In genomic region chr7:102416406-102416805, GRCh38 we compare ENCODE assay signal across 18 cellular contexts. TPM values are rescaled to one million over a fixed set of nuclear protein-coding genes. Genes with fewer than 3 reads are reported as not detected.
DNase-seq lines count a peak whose midpoint lies in the region; ATAC-seq and TF ChIP-seq lines count a peak whose summit lies in the region.
"Had no signal": no experiment of that assay in that cellular context is flagged by ENCODE, and none has a peak within 500 bp of the region (broad histone marks: within the 10 kb centered on the region; RNA-seq: fewer than 3 reads in every experiment).

No MANE protein-coding gene starts in this region.

- peaks cover 51% of the 10 kb centered on the region for H3K36me3 Mint-ChIP-seq in activated CD4-positive, alpha-beta T cell treated with anti-CD3 and anti-CD28 coated beads, Interleukin-2, amount 10 ng/mL, durations not matched to agents 24 days and 14 days (ENCODE audit: low read depth)
- peaks cover 49% of the 10 kb centered on the region for H3K36me3 Mint-ChIP-seq in activated naive CD8-positive, alpha-beta T cell treated with anti-CD3 and anti-CD28 coated beads for 36 hours

- peaks cover 57% of the 10 kb centered on the region for H3K4me1 Mint-ChIP-seq in activated CD4-positive, alpha-beta T cell treated with anti-CD3 and anti-CD28 coated beads, Interleukin-2, amount 10 ng/mL, durations not matched to agents 24 days and 14 days
- H3K4me1 Mint-ChIP-seq in activated naive CD8-positive, alpha-beta T cell treated with anti-CD3 and anti-CD28 coated beads for 36 hours = peaks cover 58% of the 10 kb centered on the region

- no peak overlapping the region for H2AFZ ChIP-seq in OCI-LY1 (ENCODE audit: low read length)
- H2AFZ ChIP-seq in parathyroid adenoma = peak overlapping the region; percentile 63
- H2AFZ ChIP-seq: GM23338 had no signal

- H3K4me2 ChIP-seq in OCI-LY1 (ENCODE audit: low read length) = peak overlapping the region; percentile 18; the same call in 1 of the 2 replicates
- peak overlapping the region; percentile 62 for H3K4me2 ChIP-seq in parathyroid adenoma (ENCODE audit: low read length)
- H3K4me2 ChIP-seq: GM23338 had no signal

- H4K20me1 ChIP-seq in OCI-LY1 (ENCODE audit: insufficient read depth, low read length) = no peaks in the 10 kb centered on the region

- H3K4me3 Mint-ChIP-seq in activated CD4-positive, alpha-beta T cell treated with anti-CD3 and anti-CD28 coated beads, Interleukin-2, amount 10 ng/mL, durations not matched to agents 24 days and 14 days = peak overlapping the region; percentile 80
- H3K4me3 Mint-ChIP-seq in activated naive CD8-positive, alpha-beta T cell treated with anti-CD3 and anti-CD28 coated beads for 36 hours = peak overlapping the region; percentile 64
- H3K4me3 Mint-ChIP-seq: CD14-positive monocyte, GM23338 had no signal

- H3K9me3 ChIP-seq in OCI-LY1 (ENCODE audit: low read length) (no peaks in the 10 kb centered on the region), parathyroid adenoma (ENCODE audit: control insufficient read depth, low read length) (no peaks in the 10 kb centered on the region)
- H3K9me3 ChIP-seq: mucosa of descending colon, ovary, uterus had no signal

- no peak for DNase-seq in activated CD4-positive, alpha-beta T cell treated with anti-CD3 and anti-CD28 coated beads, Interleukin-2, amount 10 ng/mL, durations not matched to agents 24 days and 14 days
- DNase-seq in activated CD4-positive, alpha-beta T cell treated with anti-CD3 and anti-CD28 coated beads, Interleukin-2, amount 50 U/mL, for 48 hours = no peak
- no peak for DNase-seq in activated naive CD8-positive, alpha-beta T cell treated with anti-CD3 and anti-CD28 coated beads for 36 hours
- DNase-seq in stimulated activated naive CD4-positive, alpha-beta T cell treated with Interleukin-2 at 50 U/mL for 16 hours (lab: John Stamatoyannopoulos, UW) = no peak
- DNase-seq: hippocampal formation, KG1, NCI-H1105, NCI-H82, ovary, RPMI8226, uterus had no signal

- peaks cover 5% of the 10 kb centered on the region; the same call in 1 of the 2 replicates for H3F3A ChIP-seq in OCI-LY1 (ENCODE audit: insufficient read depth, low read length)

- peak overlapping the region; percentile 97 for H3K27ac Mint-ChIP-seq in activated CD4-positive, alpha-beta T cell treated with anti-CD3 and anti-CD28 coated beads, Interleukin-2, amount 10 ng/mL, durations not matched to agents 24 days and 14 days
- peak overlapping the region; percentile 98 for H3K27ac Mint-ChIP-seq in activated naive CD8-positive, alpha-beta T cell treated with anti-CD3 and anti-CD28 coated beads for 36 hours
- H3K27ac Mint-ChIP-seq: GM23338 had no signal

- H3K4me1 ChIP-seq in OCI-LY1 (ENCODE audit: insufficient read depth, low read length, severe bottlenecking) (peaks cover 63% of the 10 kb centered on the region), parathyroid adenoma (peaks cover 51% of the 10 kb centered on the region)
- H3K4me1 ChIP-seq: uterus had no signal

- H3K27me3 ChIP-seq in OCI-LY1 (ENCODE audit: insufficient read depth, low read length) (no peaks in the 10 kb centered on the region), parathyroid adenoma (ENCODE audit: control insufficient read depth, insufficient read depth, low read length) (no peaks in the 10 kb centered on the region)
- H3K27me3 ChIP-seq: ovary, uterus had no signal

- intact Hi-C loops in activated CD4-positive, alpha-beta T cell treated with anti-CD3 and anti-CD28 coated beads, Interleukin-2, amount 10 ng/mL, durations not matched to agents 24 days and 14 days (cut with micrococcal nuclease) = no loop called here

- H3K27ac ChIP-seq in OCI-LY1 (ENCODE audit: low read depth, low read length, poor library complexity, severe bottlenecking) (peak overlapping the region; percentile 91), parathyroid adenoma (peak overlapping the region; percentile 87)
- H3K27ac ChIP-seq: ovary, uterus had no signal

- H3K36me3 ChIP-seq in OCI-LY1 (ENCODE audit: insufficient read depth, low read length) = peaks cover 91% of the 10 kb centered on the region
- no peaks in the 10 kb centered on the region for H3K36me3 ChIP-seq in parathyroid adenoma (ENCODE audit: control insufficient read depth, insufficient read depth, low read length)
- H3K36me3 ChIP-seq: ovary, uterus had no signal

- H3K27me3 Mint-ChIP-seq in activated CD4-positive, alpha-beta T cell treated with anti-CD3 and anti-CD28 coated beads, Interleukin-2, amount 10 ng/mL, durations not matched to agents 24 days and 14 days = no peaks in the 10 kb centered on the region
- no peaks in the 10 kb centered on the region for H3K27me3 Mint-ChIP-seq in activated naive CD8-positive, alpha-beta T cell treated with anti-CD3 and anti-CD28 coated beads for 36 hours

- ATAC-seq in HG03196 (IDR thresholded peaks at IDR 0.05; ENCODE audit: unreplicated experiment) = no peak
- no peak for ATAC-seq in GM21447 (IDR thresholded peaks at IDR 0.05; ENCODE audit: unreplicated experiment)
- ATAC-seq: GM23338 had no signal

- H3K9ac ChIP-seq in OCI-LY1 (ENCODE audit: low read length) (peak overlapping the region; percentile 35; the same call in 1 of the 2 replicates), parathyroid adenoma (no peak overlapping the region)

- no peaks in the 10 kb centered on the region for H3K9me3 Mint-ChIP-seq in activated CD4-positive, alpha-beta T cell treated with anti-CD3 and anti-CD28 coated beads, Interleukin-2, amount 10 ng/mL, durations not matched to agents 24 days and 14 days
- H3K9me3 Mint-ChIP-seq in activated naive CD8-positive, alpha-beta T cell treated with anti-CD3 and anti-CD28 coated beads for 36 hours = no peaks in the 10 kb centered on the region
- H3K9me3 Mint-ChIP-seq: CD14-positive monocyte, GM23338 had no signal

- TF ChIP-seq CTCF in OCI-LY1 (IDR thresholded peaks at IDR 0.05; ENCODE audit: low read length) = no peak
- no peak for TF ChIP-seq CTCF in parathyroid adenoma (IDR thresholded peaks at IDR 0.05)

- H3K4me3 ChIP-seq in OCI-LY1 (ENCODE audit: low read depth, low read length, poor library complexity, severe bottlenecking) = no peak overlapping the region
- H3K4me3 ChIP-seq in parathyroid adenoma (ENCODE audit: low read depth, low read length) = peak overlapping the region; percentile 27
- H3K4me3 ChIP-seq: GM23338, mucosa of descending colon, ovary, uterus had no signal

- no peaks in the 10 kb centered on the region; the same call in 1 of the 2 replicates for H3K79me2 ChIP-seq in OCI-LY1 (ENCODE audit: insufficient read depth, low read length)
- H3K79me2 ChIP-seq in parathyroid adenoma = peaks cover 17% of the 10 kb centered on the region

- no peaks in the 10 kb centered on the region for H3K9me2 ChIP-seq in OCI-LY1 (ENCODE audit: low read depth, low read length)

RNA-seq across cellular contexts. Expression of gene ORAI2, which starts 17.0 kb away (rescaled TPM):
- total RNA-seq in activated CD4-positive, alpha-beta T cell treated with anti-CD3 and anti-CD28 coated beads, Interleukin-2, amount 10 ng/mL, durations not matched to agents 24 days and 14 days = 45.8 and 49.8 TPM in 2 replicates
- 10 to 100 TPM; 41.4 to 46.2 TPM for total RNA-seq in activated naive CD8-positive, alpha-beta T cell treated with anti-CD3 and anti-CD28 coated beads for 36 hours

RNA-seq across cellular contexts. Expression of gene PRKRIP1, which starts 20.2 kb away (rescaled TPM):
- 26.4 and 31.7 TPM in 2 replicates for total RNA-seq in activated CD4-positive, alpha-beta T cell treated with anti-CD3 and anti-CD28 coated beads, Interleukin-2, amount 10 ng/mL, durations not matched to agents 24 days and 14 days
- 10 to 100 TPM; 25.1 to 25.2 TPM for total RNA-seq in activated naive CD8-positive, alpha-beta T cell treated with anti-CD3 and anti-CD28 coated beads for 36 hours

RNA-seq across cellular contexts. Expression of gene ALKBH4, which starts 48.3 kb away (rescaled TPM):
- total RNA-seq in activated CD4-positive, alpha-beta T cell treated with anti-CD3 and anti-CD28 coated beads, Interleukin-2, amount 10 ng/mL, durations not matched to agents 24 days and 14 days = 9.9 and 10.9 TPM in 2 replicates
- 10 to 100 TPM in 1 of 2 experiments, 1 to 10 TPM in 1; 8.8 to 10.1 TPM for total RNA-seq in activated naive CD8-positive, alpha-beta T cell treated with anti-CD3 and anti-CD28 coated beads for 36 hours

RNA-seq across cellular contexts. Expression of gene LRWD1, which starts 48.4 kb away (rescaled TPM):
- total RNA-seq in activated CD4-positive, alpha-beta T cell treated with anti-CD3 and anti-CD28 coated beads, Interleukin-2, amount 10 ng/mL, durations not matched to agents 24 days and 14 days = 30.5 and 32.4 TPM in 2 replicates
- total RNA-seq in activated naive CD8-positive, alpha-beta T cell treated with anti-CD3 and anti-CD28 coated beads for 36 hours = 10 to 100 TPM; 20.1 to 20.7 TPM
